ENCODE assay signal across 9 cellular contexts in the genomic region with DNA sequence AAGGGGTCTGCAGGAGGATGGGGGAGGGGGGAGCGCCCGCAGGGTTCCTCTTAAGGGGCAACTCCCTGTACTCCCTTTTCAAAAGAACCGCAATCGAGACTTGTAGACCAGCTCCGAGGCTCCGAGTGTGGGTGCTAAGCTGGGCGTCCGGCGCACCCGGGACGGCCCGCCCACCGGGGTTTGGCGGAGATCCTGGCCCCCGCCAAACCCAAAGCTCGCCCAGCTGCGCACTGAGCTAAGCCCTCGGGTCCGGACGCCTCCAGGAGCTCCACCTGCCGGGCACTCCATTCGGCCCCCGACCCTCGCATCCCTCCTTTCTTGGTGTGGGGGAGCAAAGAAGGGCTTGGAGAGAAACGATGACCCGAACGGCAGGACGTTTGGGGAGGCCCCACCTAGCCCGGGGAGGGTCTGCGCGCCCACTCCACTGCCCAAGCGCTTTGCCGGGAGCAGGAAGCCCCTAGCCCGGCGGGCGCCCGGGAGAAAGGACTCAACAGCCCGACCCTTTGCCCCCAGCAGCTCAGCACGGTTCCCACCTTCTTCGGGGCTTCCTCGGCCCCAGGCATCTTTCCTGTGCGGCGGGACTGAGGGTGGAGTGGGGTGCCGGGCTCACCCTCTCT. TPM values are rescaled to one million over a fixed set of nuclear protein-coding genes. Genes with fewer than 3 reads are reported as not detected.
A peak's percentile ranks its signal among the peaks of the same experiment; 100 is the strongest.
DNase-seq lines count a peak whose midpoint lies in the region; ATAC-seq, FAIRE-seq and TF ChIP-seq lines count a peak whose summit lies in the region.
"Had no signal": no experiment of that assay in that cellular context is flagged by ENCODE, and none has a peak within 500 bp of the region (broad histone marks: within the 10 kb centered on the region; RNA-seq: fewer than 3 reads in every experiment).

No MANE protein-coding gene starts in this region.

- peaks cover 23% of the 10 kb centered on the region for H3K4me1 Mint-ChIP-seq in Calu3 (ENCODE audit: low read depth, unreplicated experiment)

- no peaks in the 10 kb centered on the region for H3K36me3 ChIP-seq in gastroesophageal sphincter
- H3K36me3 ChIP-seq in pancreas = no peaks in the 10 kb centered on the region

- DNase-seq in Calu3 (no peak), RWPE1 (ENCODE audit: low spot score) (peak; percentile 65), pancreas (peak in 5 of 6 donors; percentile 20 to 79 (median 43)), dedifferentiated amniotic fluid mesenchymal stem cell (ENCODE audit: extremely low spot score) (no peak), NCI-H2171 (lab: John Stamatoyannopoulos, UW) (no peak)
- DNase-seq in stimulated activated CD4-positive, alpha-beta T cell treated with anti-CD3 and anti-CD28 coated beads, Interleukin-4, amount 100 ng/mL, for 24 hours = no peak
- DNase-seq: activated B cell treated with CpG ODN at 0.5 μM for 24 hours had no signal

- H3K27me3 Mint-ChIP-seq in Calu3 (ENCODE audit: unreplicated experiment) = peaks cover 64% of the 10 kb centered on the region

- TF ChIP-seq POLR2A in gastroesophageal sphincter (IDR thresholded peaks at IDR 0.05) = no peak

- H3K4me3 ChIP-seq in gastroesophageal sphincter = peak overlapping the region; percentile 42 to 69
- peak overlapping the region; percentile 36 to 66 (median 50) for H3K4me3 ChIP-seq in pancreas

- H3K4me3 Mint-ChIP-seq in Calu3 (ENCODE audit: low read depth, unreplicated experiment) = peak overlapping the region; percentile 79
- H3K4me3 Mint-ChIP-seq: activated B cell treated with CpG ODN at 0.5 μM for 24 hours had no signal

- 0% methylated on average over 1 of the region's 44 CpGs; no CpG with 5 or more reads in 1 of the 2 donors for WGBS in gastroesophageal sphincter (ENCODE audit: low coverage in 1 of 2), 2 donors
- WGBS in pancreas, 2 donors = 1% methylated on average over 36 to 44 of the region's 44 CpGs

- no peak for FAIRE-seq in pancreas (lab: Jason Lieb, UNC)

- H3K27me3 ChIP-seq in gastroesophageal sphincter = peaks cover 26% of the 10 kb centered on the region
- H3K27me3 ChIP-seq in pancreas = no peaks in the 10 kb centered on the region

- peaks cover 9% of the 10 kb centered on the region for H3K36me3 Mint-ChIP-seq in Calu3 (ENCODE audit: insufficient read depth, unreplicated experiment)

- BruUV-seq in Calu3 (replicated peaks; lab: Mats Ljungman, UMichigan) = no TSS peak

- no peak for TF ChIP-seq CTCF in Calu3 (IDR thresholded peaks at IDR 0.05; ENCODE audit: unreplicated experiment)
- peak; percentile 32; the same call in 1 of the 2 replicates for TF ChIP-seq CTCF in RWPE1 (conservative IDR thresholded peaks at IDR 0.05; ENCODE audit: low read depth)
- peak in 2 of 4 experiments; percentile 47 to 60 for TF ChIP-seq CTCF in gastroesophageal sphincter (IDR thresholded peaks at IDR 0.05)
- no peak for TF ChIP-seq CTCF in pancreas (IDR thresholded peaks at IDR 0.05)

- H3K27ac ChIP-seq in RWPE1 (peak overlapping the region; percentile 71), gastroesophageal sphincter (peak overlapping the region; percentile 11 to 82 (median 71)), pancreas (no peak overlapping the region)

- no peak overlapping the region for H3K27ac Mint-ChIP-seq in Calu3 (ENCODE audit: unreplicated experiment)
- H3K27ac Mint-ChIP-seq: activated B cell treated with CpG ODN at 0.5 μM for 24 hours had no signal

- no peaks in the 10 kb centered on the region for H3K9me3 Mint-ChIP-seq in Calu3 (ENCODE audit: low read depth, unreplicated experiment)
- H3K9me3 Mint-ChIP-seq: activated B cell treated with CpG ODN at 0.5 μM for 24 hours had no signal

- CTCF ChIA-PET in Calu3 (lab: Charles Lee) (interaction anchor here (0.6 to 0.9 kb wide), 3 partner anchors 56 to 462 kb away, joined by 3 to 5 read pairs (median 3); no protein-coding TSS in a partner anchor), RWPE1 (lab: Yijun Ruan, JAX) (interaction anchor here (0.6 to 2.8 kb wide), 4 partner anchors 66 to 116 kb away, joined by 3 to 18 read pairs (median 4); no protein-coding TSS in a partner anchor)

- intact Hi-C loops in Calu3 (cut with micrococcal nuclease; ENCODE audit: unreplicated experiment) (no loop called here), pancreas (cut with DNase I) (no loop called here)

- H3K4me1 ChIP-seq in gastroesophageal sphincter (peaks cover 0 to 64% (median 10%) of the 10 kb centered on the region in 3 donors), pancreas (no peaks in the 10 kb centered on the region)

- ATAC-seq in gastroesophageal sphincter (peak; percentile 42), pancreas (peak; percentile 53 to 78 (median 73)), HG03196 (IDR thresholded peaks at IDR 0.05; ENCODE audit: unreplicated experiment) (no peak)

- no peak for TF ChIP-seq EP300 in gastroesophageal sphincter (IDR thresholded peaks at IDR 0.05)

- H3K9me3 ChIP-seq in gastroesophageal sphincter = no peaks in the 10 kb centered on the region
- H3K9me3 ChIP-seq in pancreas = no peaks in the 10 kb centered on the region

- POLR2A ChIA-PET in RWPE1 (lab: Yijun Ruan, JAX; ENCODE audit: low non-redundant PET) = interaction anchor here (1.0 kb wide), 1 partner anchor 97 kb away, joined by 4 read pairs; no protein-coding TSS in a partner anchor

RNA-seq across cellular contexts. Expression of a gene that starts 0.6 kb away (rescaled TPM):
- total RNA-seq in Calu3 (2022) (0.76 and 1.1 TPM in 2 replicates), gastroesophageal sphincter (10 to 100 TPM; 20.5 to 29.5 (median 23.9) TPM), pancreas (10 to 100 TPM in 2 of 6 donors, 1 to 10 TPM in 4; 4.4 to 19.9 (median 7.0) TPM)
- 1 to 10 TPM; 3.3 to 4.4 TPM for polyA plus RNA-seq in pancreas

Comparison
In these comparisons a context has a peak if more than half of its experiments do, and no peak if none do; other contexts are left out.
1. DNase-seq: peak in RWPE1 (single experiment) and pancreas (5 of 6); none in Calu3 (single experiment), dedifferentiated amniotic fluid mesenchymal stem cell (single experiment), stimulated activated CD4-positive, alpha-beta T cell treated with anti-CD3 and anti-CD28 coated beads, Interleukin-4, amount 100 ng/mL, for 24 hours (single experiment) and NCI-H2171 (single experiment).
2. H3K27ac ChIP-seq: peak in RWPE1 (single experiment) and gastroesophageal sphincter (4 of 4); none in pancreas (0 of 4).